24 cellular contexts compared by ENCODE assay signal in genomic region chr9:133870598-133871595, GRCh38.
DNase-seq lines count a peak whose midpoint lies in the region; ATAC-seq, FAIRE-seq and TF ChIP-seq lines count a peak whose summit lies in the region.
"Had no signal": no experiment of that assay in that cellular context is flagged by ENCODE, and none has a peak within 500 bp of the region (broad histone marks: within the 10 kb centered on the region; RNA-seq: fewer than 3 reads in every experiment).

No MANE protein-coding gene starts in this region.

- peaks cover 53% of the 10 kb centered on the region for H3K9me3 Mint-ChIP-seq in glutamatergic neuron (ENCODE audit: unreplicated experiment)
- peaks cover 6% of the 10 kb centered on the region for H3K9me3 Mint-ChIP-seq in stimulated activated memory B cell treated with anti-CD40 and anti-IgM and Interleukin-4, amounts not matched to agents 10 μg/mL and 1 μg/mL and 100 μg/mL, for 72 hours
- H3K9me3 Mint-ChIP-seq: activated naive CD4-positive, alpha-beta T cell treated with anti-CD3 and anti-CD28 coated beads, Interleukin-2, amount 50 U/mL, for 24 hours; activated T-helper 17 cell treated with anti-CD3 and anti-CD28 coated beads, Interleukin-2, amount 50 U/mL, for 72 hours; T-helper 1 cell treated with Interleukin-12 subunit alpha and Interleukin-12 subunit beta and Interleukin-4 antibody, amounts not matched to agents 30 μg/mL and 1 μg/mL, for 36 hours had no signal

- DNase-seq in GM12891 (ENCODE audit: insufficient read length, low spot score), result no peak
- peak; percentile 84 to 89 for DNase-seq in NCI-H524 (lab: John Stamatoyannopoulos, UW)
- DNase-seq in glutamatergic neuron, result no peak
- DNase-seq in NCI-H1694 treated with DMSO at 0.1 percent for 48 hours (lab: John Stamatoyannopoulos, UW), result no peak
- DNase-seq in cerebellum (ENCODE audit: low spot score), result no peak
- DNase-seq in dorsolateral prefrontal cortex, result no peak
- DNase-seq: activated CD4-positive, alpha-beta T cell treated with anti-CD3 and anti-CD28 coated beads for 36 hours; amniotic stem cell; C1 segment of cervical spinal cord; COR-L47; gastrocnemius medialis; mammary epithelial cell; small intestine had no signal

- peaks cover 4% of the 10 kb centered on the region for H3K36me3 Mint-ChIP-seq in glutamatergic neuron (ENCODE audit: unreplicated experiment)
- peaks cover 45% of the 10 kb centered on the region for H3K36me3 Mint-ChIP-seq in stimulated activated memory B cell treated with anti-CD40 and anti-IgM and Interleukin-4, amounts not matched to agents 10 μg/mL and 1 μg/mL and 100 μg/mL, for 72 hours

- TF ChIP-seq CTCF in glutamatergic neuron (IDR thresholded peaks at IDR 0.05; ENCODE audit: partially characterized antibody, unreplicated experiment) (no peak), dorsolateral prefrontal cortex (IDR thresholded peaks at IDR 0.05 in 54 of 56, conservative IDR thresholded peaks at IDR 0.05 in 2 of 56; ENCODE audit: low read depth in 1 of 56, partially characterized antibody in 56 of 56) (no peak)

- H3K27me3 Mint-ChIP-seq in glutamatergic neuron (ENCODE audit: unreplicated experiment), result peaks cover 28% of the 10 kb centered on the region
- H3K27me3 Mint-ChIP-seq in stimulated activated memory B cell treated with anti-CD40 and anti-IgM and Interleukin-4, amounts not matched to agents 10 μg/mL and 1 μg/mL and 100 μg/mL, for 72 hours, result no peaks in the 10 kb centered on the region

- H3K4me3 ChIP-seq in dorsolateral prefrontal cortex, result no peak overlapping the region
- H3K4me3 ChIP-seq: gastrocnemius medialis, hepatocyte, right atrium auricular region, thoracic aorta, vagina had no signal

- H3K27ac ChIP-seq in dorsolateral prefrontal cortex, result no peak overlapping the region
- H3K27ac ChIP-seq: gastrocnemius medialis, right atrium auricular region, SK-N-MC, thoracic aorta, vagina had no signal

- H3K27ac Mint-ChIP-seq in glutamatergic neuron (ENCODE audit: unreplicated experiment), result peak overlapping the region; percentile 73
- peak overlapping the region; percentile 86 for H3K27ac Mint-ChIP-seq in stimulated activated memory B cell treated with anti-CD40 and anti-IgM and Interleukin-4, amounts not matched to agents 10 μg/mL and 1 μg/mL and 100 μg/mL, for 72 hours
- H3K27ac Mint-ChIP-seq: activated CD4-positive, alpha-beta T cell treated with anti-CD3 and anti-CD28 coated beads for 36 hours; activated T-helper 17 cell treated with anti-CD3 and anti-CD28 coated beads, Interleukin-2, amount 50 U/mL, for 72 hours; T-helper 1 cell treated with Interleukin-12 subunit alpha and Interleukin-12 subunit beta and Interleukin-4 antibody, amounts not matched to agents 30 μg/mL and 1 μg/mL, for 36 hours had no signal

- TF ChIP-seq POLR2A in GM12891 (IDR thresholded peaks at IDR 0.05; ENCODE audit: low read depth, low read length), result no peak

- no peak for ATAC-seq in stimulated activated memory B cell treated with anti-CD40 and anti-IgM and Interleukin-4, amounts not matched to agents 10 μg/mL and 1 μg/mL and 100 μg/mL, for 72 hours
- ATAC-seq: activated CD4-positive, alpha-beta T cell treated with anti-CD3 and anti-CD28 coated beads for 36 hours; gastrocnemius medialis; HCT116; stimulated activated naive CD8-positive, alpha-beta T cell treated with anti-CD3 and anti-CD28 coated beads, Interleukin-15, Interleukin-2, amounts not matched to agents 100 U/mL and 50 U/mL, for 24 hours had no signal

- intact Hi-C loops in dorsolateral prefrontal cortex (cut with DNase I), result no loop called here

- peak overlapping the region; percentile 45 for H3K4me3 Mint-ChIP-seq in glutamatergic neuron (ENCODE audit: unreplicated experiment)
- no peak overlapping the region for H3K4me3 Mint-ChIP-seq in stimulated activated memory B cell treated with anti-CD40 and anti-IgM and Interleukin-4, amounts not matched to agents 10 μg/mL and 1 μg/mL and 100 μg/mL, for 72 hours
- H3K4me3 Mint-ChIP-seq: activated CD4-positive, alpha-beta T cell treated with anti-CD3 and anti-CD28 coated beads for 36 hours; T-helper 1 cell treated with Interleukin-12 subunit alpha and Interleukin-12 subunit beta and Interleukin-4 antibody, amounts not matched to agents 30 μg/mL and 1 μg/mL, for 36 hours had no signal

- FAIRE-seq in GM12891 (lab: Jason Lieb, UNC), result peak; percentile 51
- FAIRE-seq: small intestine had no signal

- H3K27me3 ChIP-seq in dorsolateral prefrontal cortex, result no peaks in the 10 kb centered on the region
- H3K27me3 ChIP-seq: hepatocyte, right atrium auricular region, vagina had no signal

- H3K4me1 Mint-ChIP-seq in glutamatergic neuron (ENCODE audit: low read depth, unreplicated experiment), result peaks cover 53% of the 10 kb centered on the region
- H3K4me1 Mint-ChIP-seq in stimulated activated memory B cell treated with anti-CD40 and anti-IgM and Interleukin-4, amounts not matched to agents 10 μg/mL and 1 μg/mL and 100 μg/mL, for 72 hours, result peaks cover 73% of the 10 kb centered on the region

TF ChIP-seq in GM12891, 5 proteins besides CTCF, POLR2A, EP300 and RAD21:
- TF ChIP-seq PAX5 (IDR thresholded peaks at IDR 0.05; ENCODE audit: insufficient read depth, low read length, severe bottlenecking) (no peak), SPI1 (IDR thresholded peaks at IDR 0.05; ENCODE audit: low read depth, low read length) (no peak), POLR2AphosphoS5 (IDR thresholded peaks at IDR 0.05; ENCODE audit: low read depth, low read length) (no peak), TAF1 (IDR thresholded peaks at IDR 0.05; ENCODE audit: low read depth, low read length) (no peak), POU2F2 (IDR thresholded peaks at IDR 0.05; ENCODE audit: low read depth, low read length) (no peak)
TF ChIP-seq in GM12891: peak in this region for 0.

Comparison
In these comparisons a context has a peak if more than half of its experiments do, and no peak if none do; other contexts are left out.
1. DNase-seq: peak in NCI-H524 (2 of 2); none in GM12891 (single experiment), glutamatergic neuron (single experiment), NCI-H1694 treated with DMSO at 0.1 percent for 48 hours (single experiment), cerebellum (single experiment) and dorsolateral prefrontal cortex (0 of 10).